Comparison of ENCODE assay signal across 8 cellular contexts in the genomic region with DNA sequence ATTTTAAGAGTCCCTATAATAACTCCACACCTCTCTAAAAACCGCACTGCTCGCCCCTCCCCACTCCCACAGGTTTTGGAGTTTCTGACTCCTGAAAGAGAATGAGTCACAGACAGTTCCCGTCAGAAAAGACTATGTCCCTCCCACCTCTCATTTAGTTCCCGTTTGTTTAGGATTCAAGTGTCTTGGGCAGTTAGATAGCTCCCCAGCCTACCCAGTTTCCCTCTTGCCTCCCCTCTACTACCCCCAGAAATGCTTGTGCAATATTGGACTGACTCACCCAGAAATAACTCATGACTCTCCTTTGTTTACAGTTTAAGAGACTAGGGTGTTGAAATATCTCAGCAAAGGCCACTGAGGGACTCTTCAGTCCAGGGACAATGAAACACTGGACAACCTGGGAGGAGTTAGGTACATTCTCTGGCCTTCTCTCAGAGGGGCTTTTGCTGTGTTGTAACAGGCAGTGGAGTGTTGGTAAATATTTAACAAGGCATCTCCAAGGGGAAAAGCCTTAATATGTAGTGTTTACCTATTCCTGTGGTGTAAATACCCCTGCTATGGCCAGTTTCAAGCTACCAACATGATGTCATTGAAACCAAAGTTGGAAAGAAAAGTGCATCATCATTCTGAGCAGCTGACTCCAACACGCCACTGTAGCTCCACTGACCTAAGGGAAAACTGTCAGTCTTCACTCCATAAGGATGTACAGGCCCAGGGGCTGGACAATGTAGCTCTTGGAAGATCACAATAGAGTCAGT.
DNase-seq lines count a peak whose midpoint lies in the region; ATAC-seq and TF ChIP-seq lines count a peak whose summit lies in the region.

No MANE protein-coding gene starts in this region.

- H3K9me3 Mint-ChIP-seq in activated naive CD4-positive, alpha-beta T cell treated with anti-CD3 and anti-CD28 coated beads, Interleukin-2, amount 50 U/mL, for 24 hours = no peaks in the 10 kb centered on the region

- no peak overlapping the region for H3K4me3 ChIP-seq in heart left ventricle

- TF ChIP-seq CTCF in RWPE1 (conservative IDR thresholded peaks at IDR 0.05; ENCODE audit: low read depth) (no peak), heart left ventricle (IDR thresholded peaks at IDR 0.05) (no peak)

- peaks cover 0 to 68% (median 14%) of the 10 kb centered on the region in 12 donors for H3K4me1 ChIP-seq in heart left ventricle

- H3K27ac Mint-ChIP-seq in activated naive CD4-positive, alpha-beta T cell treated with anti-CD3 and anti-CD28 coated beads, Interleukin-2, amount 50 U/mL, for 24 hours = peak overlapping the region; percentile 95

- peak overlapping the region; percentile 23 for H3K4me3 Mint-ChIP-seq in activated naive CD4-positive, alpha-beta T cell treated with anti-CD3 and anti-CD28 coated beads, Interleukin-2, amount 50 U/mL, for 24 hours

- H3K4me1 Mint-ChIP-seq in activated naive CD4-positive, alpha-beta T cell treated with anti-CD3 and anti-CD28 coated beads, Interleukin-2, amount 50 U/mL, for 24 hours = peaks cover 33% of the 10 kb centered on the region

- TF ChIP-seq POLR2A in heart left ventricle (IDR thresholded peaks at IDR 0.05) = peak in 1 of 2 donors; percentile 23

- H3K27ac ChIP-seq in RWPE1 = peak overlapping the region; percentile 96
- peak overlapping the region; percentile 26 to 98 (median 74) for H3K27ac ChIP-seq in heart left ventricle

- peaks cover 3% of the 10 kb centered on the region for H3K36me3 Mint-ChIP-seq in activated naive CD4-positive, alpha-beta T cell treated with anti-CD3 and anti-CD28 coated beads, Interleukin-2, amount 50 U/mL, for 24 hours

- H3K9me3 ChIP-seq in heart left ventricle = peaks cover 0 to 4% (median 0%) of the 10 kb centered on the region in 12 donors

- no peaks in the 10 kb centered on the region for H3K27me3 ChIP-seq in heart left ventricle

- peak; percentile 29 for ATAC-seq in GM18520 (IDR thresholded peaks at IDR 0.05; ENCODE audit: unreplicated experiment)
- peak; percentile 42 for ATAC-seq in HG03103 (IDR thresholded peaks at IDR 0.05; ENCODE audit: low read depth, unreplicated experiment)
- peak; percentile 63 to 90 (median 79) for ATAC-seq in heart left ventricle
- ATAC-seq in sciatic nerve = peak; percentile 91
- no peak for ATAC-seq in GM19455 (IDR thresholded peaks at IDR 0.05; ENCODE audit: unreplicated experiment)

- CTCF ChIA-PET in RWPE1 (lab: Yijun Ruan, JAX) = interaction anchor here (0.6 to 1.5 kb wide), 4 partner anchors 79 to 293 kb away, joined by 3 to 8 read pairs (median 3); no protein-coding TSS in a partner anchor

- no peaks in the 10 kb centered on the region for H3K36me3 ChIP-seq in heart left ventricle

- POLR2A ChIA-PET in RWPE1 (lab: Yijun Ruan, JAX; ENCODE audit: low non-redundant PET) = interaction anchor here (1.3 to 1.4 kb wide), 2 partner anchors 78 to 96 kb away, joined by 3 to 6 read pairs; a partner anchor contains a TSS

- WGBS in heart left ventricle, 4 donors = 54 to 69% (median 65%) methylated on average over 5 of the region's 5 CpGs

- intact Hi-C loops in heart left ventricle (cut with DNase I) (loop anchor here in 1 of 10 donors (10.0 kb wide), 1 partner anchor 191 kb away; no protein-coding TSS in a partner anchor), sciatic nerve (cut with DNase I) (no loop called here)

- no peaks in the 10 kb centered on the region for H3K27me3 Mint-ChIP-seq in activated naive CD4-positive, alpha-beta T cell treated with anti-CD3 and anti-CD28 coated beads, Interleukin-2, amount 50 U/mL, for 24 hours

- DNase-seq in RWPE1 (ENCODE audit: low spot score) (peak; percentile 97), heart left ventricle (peak in 3 of 5 donors; percentile 36 to 84 (median 61)), sciatic nerve (ENCODE audit: low spot score) (peak; percentile 82), NCI-H2081 treated with DMSO at 0.1 percent for 48 hours (lab: John Stamatoyannopoulos, UW) (no peak)
